In the genomic region with DNA sequence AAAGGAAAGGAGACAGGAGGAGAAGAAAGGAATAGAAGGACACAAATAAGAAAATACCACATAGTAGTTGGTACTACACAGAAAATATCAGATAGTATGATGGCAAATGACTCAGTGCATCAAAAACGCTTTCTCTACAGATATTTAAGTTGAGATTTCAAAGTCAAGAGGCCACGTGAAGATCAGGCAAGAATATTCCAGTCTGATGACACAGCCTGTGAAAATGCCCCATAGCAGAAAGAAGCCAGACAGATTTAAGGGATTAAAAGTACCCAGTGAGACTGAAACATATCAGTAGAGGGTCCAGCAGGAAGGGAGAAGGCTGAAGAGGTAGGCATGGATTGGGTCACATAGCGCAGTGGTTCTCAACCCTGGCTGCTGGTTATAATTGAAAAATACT, we compare ENCODE assay signal across 24 cellular contexts.
"Had no signal": no experiment of that assay in that cellular context is flagged by ENCODE, and none has a peak within 500 bp of the region (broad histone marks: within the 10 kb centered on the region; RNA-seq: fewer than 3 reads in every experiment).

No MANE protein-coding gene starts in this region.

- H3K9me3 ChIP-seq: lower lobe of right lung, mucosa of descending colon, ovary, right atrium auricular region had no signal

- H3K4me1 ChIP-seq: lower lobe of right lung, uterus had no signal

- ATAC-seq: left colon; left lung; lower lobe of right lung; mucosa of descending colon; naive thymus-derived CD4-positive, alpha-beta T cell; natural killer cell treated with Interleukin-12 subunit alpha and Interleukin-12 subunit beta and Interleukin-15 and Interleukin-18, amount 100 ng/mL, for 72 hours; sciatic nerve; stimulated activated memory B cell treated with anti-CD40 and anti-IgM and Interleukin-4, amounts not matched to agents 10 μg/mL and 1 μg/mL and 100 μg/mL, for 72 hours; stimulated activated naive CD8-positive, alpha-beta T cell treated with anti-CD3 and anti-CD28 coated beads, Interleukin-15, amount 100 ng/mL, for 72 hours had no signal

- H3K27me3 ChIP-seq: left lung, ovary, right atrium auricular region, tibial nerve, uterus had no signal

- H3K4me3 ChIP-seq: left lung, lower lobe of right lung, mucosa of descending colon, ovary, right atrium auricular region, tibial nerve, uterus had no signal

- H3K36me3 ChIP-seq: left lung, lower lobe of right lung, ovary, right atrium auricular region, uterus had no signal

- H3K27ac ChIP-seq: left lung, lower lobe of right lung, ovary, right atrium auricular region, tibial nerve, uterus had no signal

- DNase-seq: hippocampal formation; kidney; left colon; left lung; lower lobe of right lung; mammary epithelial cell; mesendoderm; mucosa of descending colon; naive thymus-derived CD4-positive, alpha-beta T cell; ovary; small intestine; stimulated activated CD4-positive, alpha-beta T cell treated with anti-CD3 and anti-CD28 coated beads, Interleukin-1b, Interleukin-23, amount 100 ng/mL, for 48 hours; stimulated activated CD4-positive, alpha-beta T cell treated with anti-CD3 and anti-CD28 coated beads, Interleukin-2, amount 100 ng/mL, for 48 hours; stimulated activated CD4-positive, alpha-beta T cell treated with anti-CD3 and anti-CD28 coated beads, Interleukin-4, amount 100 ng/mL, for 4 hours; stimulated activated CD8-positive, alpha-beta memory T cell treated with anti-CD3 and anti-CD28 coated beads, Interleukin-4, amount 100 ng/mL, for 48 hours; stimulated activated naive CD4-positive, alpha-beta T cell treated with Interleukin-2 at 50 U/mL for 16 hours; stimulated activated naive CD8-positive, alpha-beta T cell treated with anti-CD3 and anti-CD28 coated beads, Interleukin-15, amount 100 ng/mL, for 72 hours; substantia nigra; uterus had no signal
